In genomic region chr16:58421029-58421428, GRCh38 we compare ENCODE assay signal across 27 cellular contexts. TPM values are rescaled to one million over a fixed set of nuclear protein-coding genes. Genes with fewer than 3 reads are reported as not detected.
DNase-seq lines count a peak whose midpoint lies in the region; ATAC-seq and TF ChIP-seq lines count a peak whose summit lies in the region.
"Had no signal": no experiment of that assay in that cellular context is flagged by ENCODE, and none has a peak within 500 bp of the region (broad histone marks: within the 10 kb centered on the region; RNA-seq: fewer than 3 reads in every experiment).

No MANE protein-coding gene starts in this region.

- TF ChIP-seq POLR2A in Raji (IDR thresholded peaks at IDR 0.05; ENCODE audit: insufficient read depth, low read depth, low read length) (peak; percentile 37; the same call in 1 of the 2 replicates), uterus (IDR thresholded peaks at IDR 0.05) (no peak)

- no peaks in the 10 kb centered on the region for H3K36me3 Mint-ChIP-seq in activated naive CD8-positive, alpha-beta T cell treated with anti-CD3 and anti-CD28 coated beads for 36 hours
- H3K36me3 Mint-ChIP-seq: activated CD4-positive, alpha-beta memory T cell treated with anti-CD3 and anti-CD28 coated beads for 36 hours; brain; naive thymus-derived CD4-positive, alpha-beta T cell; WTC11 had no signal

- H3K9me3 ChIP-seq in right atrium auricular region (no peaks in the 10 kb centered on the region), uterus (no peaks in the 10 kb centered on the region)
- H3K9me3 ChIP-seq: esophagus squamous epithelium, gastrocnemius medialis, ovary had no signal

- H3K27me3 ChIP-seq in right atrium auricular region (no peaks in the 10 kb centered on the region), uterus (no peaks in the 10 kb centered on the region)
- H3K27me3 ChIP-seq: gastrocnemius medialis, ovary had no signal

- no peak overlapping the region for H3K4me3 Mint-ChIP-seq in activated naive CD8-positive, alpha-beta T cell treated with anti-CD3 and anti-CD28 coated beads for 36 hours
- H3K4me3 Mint-ChIP-seq: activated CD4-positive, alpha-beta memory T cell treated with anti-CD3 and anti-CD28 coated beads for 36 hours; brain; endodermal cell; naive thymus-derived CD4-positive, alpha-beta T cell; WTC11 had no signal

- DNase-seq in Right ventricle myocardium superior (no peak), cardiac septum (ENCODE audit: low spot score) (no peak), right atrium auricular region (ENCODE audit: low spot score) (no peak), uterus (no peak), NCI-H446 treated with DMSO at 0.1 percent for 48 hours (lab: John Stamatoyannopoulos, UW) (no peak)
- DNase-seq in activated naive CD8-positive, alpha-beta T cell treated with anti-CD3 and anti-CD28 coated beads for 36 hours = no peak
- DNase-seq in activated naive CD4-positive, alpha-beta T cell treated with Interleukin-2 at 50 U/mL for 16 hours = no peak
- DNase-seq: activated CD4-positive, alpha-beta memory T cell treated with anti-CD3 and anti-CD28 coated beads for 36 hours; activated effector memory CD4-positive, alpha-beta T cell treated with Interleukin-2 at 50 U/mL for 16 hours; C1 segment of cervical spinal cord; endodermal cell; esophagus squamous epithelium; HCEC 1CT; kidney glomerular epithelial cell; mesendoderm; naive thymus-derived CD4-positive, alpha-beta T cell; NCI-H1694 treated with DMSO at 0.1 percent for 48 hours; NCI-H774; ovary; T-helper 9 cell had no signal

- TF ChIP-seq CTCF in right atrium auricular region (IDR thresholded peaks at IDR 0.05) = no peak
- TF ChIP-seq CTCF in uterus (IDR thresholded peaks at IDR 0.05) = no peak

- H3K4me1 Mint-ChIP-seq in activated naive CD8-positive, alpha-beta T cell treated with anti-CD3 and anti-CD28 coated beads for 36 hours = peaks cover 15% of the 10 kb centered on the region

- H3K4me1 ChIP-seq in right atrium auricular region (peaks cover 0 to 24% of the 10 kb centered on the region in 2 donors), uterus (peaks cover 0 to 3% of the 10 kb centered on the region in 2 donors)

- peaks cover 12% of the 10 kb centered on the region for H3K27me3 Mint-ChIP-seq in activated naive CD8-positive, alpha-beta T cell treated with anti-CD3 and anti-CD28 coated beads for 36 hours

- H3K4me3 ChIP-seq in right atrium auricular region = peak overlapping the region; percentile 34 to 39
- H3K4me3 ChIP-seq in uterus = no peak overlapping the region
- H3K4me3 ChIP-seq: esophagus squamous epithelium, gastrocnemius medialis, ovary had no signal

- peak overlapping the region; percentile 84 to 94 for H3K27ac ChIP-seq in right atrium auricular region
- peak overlapping the region; percentile 18 to 58 for H3K27ac ChIP-seq in uterus
- H3K27ac ChIP-seq: esophagus squamous epithelium, ovary had no signal

- no peak overlapping the region for H3K27ac Mint-ChIP-seq in activated naive CD8-positive, alpha-beta T cell treated with anti-CD3 and anti-CD28 coated beads for 36 hours
- H3K27ac Mint-ChIP-seq: activated CD4-positive, alpha-beta memory T cell treated with anti-CD3 and anti-CD28 coated beads for 36 hours; endodermal cell; WTC11 had no signal

- H3K36me3 ChIP-seq in right atrium auricular region = no peaks in the 10 kb centered on the region
- H3K36me3 ChIP-seq in uterus = no peaks in the 10 kb centered on the region
- H3K36me3 ChIP-seq: esophagus squamous epithelium, gastrocnemius medialis, ovary had no signal

- peak; percentile 20 for ATAC-seq in Right ventricle myocardium superior (ENCODE audit: poor library complexity)
- ATAC-seq: naive thymus-derived CD4-positive, alpha-beta T cell; sciatic nerve; SK-N-SH treated with all-trans-retinoic acid at 6 μM for 48 hours; WTC11 had no signal

- H3K9me3 Mint-ChIP-seq in activated naive CD8-positive, alpha-beta T cell treated with anti-CD3 and anti-CD28 coated beads for 36 hours = peaks cover 2% of the 10 kb centered on the region
- H3K9me3 Mint-ChIP-seq: activated CD4-positive, alpha-beta memory T cell treated with anti-CD3 and anti-CD28 coated beads for 36 hours; IgD-negative memory B cell; WTC11 had no signal

- intact Hi-C loops in Right ventricle myocardium superior (cut with DNase I) (no loop called here), cardiac septum (cut with DNase I) (no loop called here), uterus (cut with DNase I; ENCODE audit: low total_unique reads) (no loop called here)

RNA-seq across cellular contexts. Expression of gene GINS3, which starts 28.8 kb away (rescaled TPM):
- total RNA-seq in Right ventricle myocardium superior (5.6 TPM), cardiac septum (4.7 TPM), right atrium auricular region (1 to 10 TPM; 5.8 to 7.1 TPM), uterus (1 to 10 TPM in 3 of 4 donors, under 1 TPM in 1; 0.77 to 5.9 (median 5.0) TPM)
- 10 to 100 TPM; 28.5 to 29.3 TPM for total RNA-seq in activated naive CD8-positive, alpha-beta T cell treated with anti-CD3 and anti-CD28 coated beads for 36 hours

Comparison
In these comparisons a context has a peak if more than half of its experiments do, and no peak if none do; other contexts are left out.
1. H3K4me3 ChIP-seq: peak in right atrium auricular region (2 of 2); none in uterus (0 of 2).